In genomic region chr3:169528289-169528688, GRCh38 we compare ENCODE assay signal across 18 cellular contexts.
"Had no signal": no experiment of that assay in that cellular context is flagged by ENCODE, and none has a peak within 500 bp of the region (broad histone marks: within the 10 kb centered on the region; RNA-seq: fewer than 3 reads in every experiment).

No MANE protein-coding gene starts in this region.

- H3K4me3 ChIP-seq: heart left ventricle, left ventricle myocardium inferior, psoas muscle, sigmoid colon, upper lobe of right lung had no signal

- ATAC-seq: natural killer cell treated with Interleukin-12 subunit alpha and Interleukin-12 subunit beta and Interleukin-15 and Interleukin-18, amount 100 ng/mL, for 72 hours; psoas muscle; upper lobe of right lung had no signal

- DNase-seq: activated CD4-positive, alpha-beta T cell treated with anti-CD3 and anti-CD28 coated beads, Interleukin-2, amount 50 U/mL, for 1 hour; activated effector memory CD4-positive, alpha-beta T cell treated with Interleukin-2 at 50 U/mL for 16 hours; activated T-cell treated with anti-CD3 and anti-CD28 coated beads, Interleukin-2, amount 50 U/mL, for 24 hours; anterior cingulate cortex; central memory CD4-positive, alpha-beta T cell; dermis blood vessel endothelial cell; endodermal cell; foreskin melanocyte; heart left ventricle; islet precursor cell; left ventricle myocardium inferior; occipital lobe; psoas muscle; sigmoid colon; stimulated activated CD4-positive, alpha-beta T cell treated with anti-CD3 and anti-CD28 coated beads, Interleukin-2, amount 100 ng/mL, for 48 hours; stimulated activated naive CD4-positive, alpha-beta T cell treated with Interleukin-2 at 50 U/mL for 16 hours; upper lobe of right lung had no signal
